Comparison of ENCODE assay signal across 9 cellular contexts in genomic region chr17:16383772-16384171, GRCh38. TPM values are rescaled to one million over a fixed set of nuclear protein-coding genes. Genes with fewer than 3 reads are reported as not detected.
A peak's percentile ranks its signal among the peaks of the same experiment; 100 is the strongest.
DNase-seq lines count a peak whose midpoint lies in the region; ATAC-seq, FAIRE-seq and TF ChIP-seq lines count a peak whose summit lies in the region.
"Not testable (repeated sequence)": the region's sequence is repeated elsewhere in the genome, so short reads cannot be mapped to it uniquely, and the experiment has no call there.
"Had no signal": no experiment of that assay in that cellular context is flagged by ENCODE, and none has a peak within 500 bp of the region (broad histone marks: within the 10 kb centered on the region; RNA-seq: fewer than 3 reads in every experiment).

No MANE protein-coding gene starts in this region.

- not testable (repeated sequence) for H3K27me3 Mint-ChIP-seq in activated T-cell treated with anti-CD3 and anti-CD28 coated beads, Interleukin-2, amount 50 U/mL, for 72 hours (ENCODE audit: low read depth); MCF 10A (ENCODE audit: insufficient read depth, unreplicated experiment); nephron (ENCODE audit: low read depth)
- H3K27me3 Mint-ChIP-seq in immature natural killer cell (ENCODE audit: low read depth in 3 of 3): peaks cover 16 to 29% (median 17%) of the 10 kb centered on the region in 3 donors

- WGBS in A549 (ENCODE audit: missing lambda C conversion rate): 90% methylated on average over 5 of the region's 5 CpGs
- WGBS in SK-N-SH (ENCODE audit: low lambda C conversion rate): 100% methylated on average over 5 of the region's 5 CpGs
- 76 to 90% (median 85%) methylated on average over 5 of the region's 5 CpGs for WGBS in spleen, 5 donors

- peaks cover 60% of the 10 kb centered on the region for H3K4me1 Mint-ChIP-seq in activated T-cell treated with anti-CD3 and anti-CD28 coated beads, Interleukin-2, amount 50 U/mL, for 72 hours (ENCODE audit: low read depth)
- peaks cover 27% of the 10 kb centered on the region for H3K4me1 Mint-ChIP-seq in MCF 10A (ENCODE audit: insufficient read depth, unreplicated experiment)
- H3K4me1 Mint-ChIP-seq in immature natural killer cell: peaks cover 54 to 61% of the 10 kb centered on the region in 2 donors
- peaks cover 50% of the 10 kb centered on the region for H3K4me1 Mint-ChIP-seq in nephron

- H3K27me3 ChIP-seq in HCT116 (ENCODE audit: insufficient read depth, low read length); SK-N-SH (ENCODE audit: insufficient read depth); spleen (replicated peaks in 1 of 7): not testable (repeated sequence)

- peak overlapping the region; percentile 38 to 98 for H3K4me3 Mint-ChIP-seq in activated T-cell treated with anti-CD3 and anti-CD28 coated beads, Interleukin-2, amount 50 U/mL, for 72 hours
- H3K4me3 Mint-ChIP-seq in MCF 10A (ENCODE audit: unreplicated experiment) (peak overlapping the region; percentile 21), immature natural killer cell (peak overlapping the region; percentile 48 to 96 (median 61)), nephron (peak overlapping the region; percentile 59 to 69 (median 64))

- peak; percentile 32; the same call in 1 of the 2 replicates for TF ChIP-seq POLR2A in A549 (IDR thresholded peaks at IDR 0.05; ENCODE audit: low read length)
- TF ChIP-seq POLR2A in HCT116 (IDR thresholded peaks at IDR 0.05; ENCODE audit: borderline replicate concordance, extremely low read depth, insufficient read depth, insufficient read length); spleen (IDR thresholded peaks at IDR 0.05): not testable (repeated sequence)

- TF ChIP-seq CTCF in A549 (IDR thresholded peaks at IDR 0.05); HCT116 (IDR thresholded peaks at IDR 0.05 in 2 of 3, conservative IDR thresholded peaks at IDR 0.05 in 1 of 3; ENCODE audit: borderline replicate concordance in 1 of 3, insufficient read depth in 1 of 3, low read depth in 2 of 3, low read length in 2 of 3); SK-N-SH (IDR thresholded peaks at IDR 0.05); MCF 10A (IDR thresholded peaks at IDR 0.05; ENCODE audit: unreplicated experiment); nephron (IDR thresholded peaks at IDR 0.05; ENCODE audit: unreplicated experiment in 3 of 3); spleen (IDR thresholded peaks at IDR 0.05 in 8 of 11, conservative IDR thresholded peaks at IDR 0.05 in 3 of 11): not testable (repeated sequence)

- TF ChIP-seq RAD21 in A549 (conservative IDR thresholded peaks at IDR 0.05 in 1 of 2, IDR thresholded peaks at IDR 0.05 in 1 of 2); HCT116 (IDR thresholded peaks at IDR 0.05; ENCODE audit: low read depth); SK-N-SH (IDR thresholded peaks at IDR 0.05; ENCODE audit: low read length): not testable (repeated sequence)

- H3K4me1 ChIP-seq in A549: peaks cover 37% of the 10 kb centered on the region
- H3K4me1 ChIP-seq in HCT116 (ENCODE audit: control insufficient read depth in 1 of 2, insufficient read depth in 2 of 2, low read length in 2 of 2): peaks cover 15 to 43% of the 10 kb centered on the region in 2 experiments; a peak in 3 of 4 replicates
- H3K4me1 ChIP-seq in SK-N-SH (ENCODE audit: control insufficient read depth in 1 of 2, insufficient read depth in 2 of 2, low read depth in 1 of 2, low read length in 1 of 2): peaks cover 0 to 15% of the 10 kb centered on the region in 2 experiments; a peak in 2 of 4 replicates
- peaks cover 19 to 78% (median 57%) of the 10 kb centered on the region in 6 donors for H3K4me1 ChIP-seq in spleen

- H3F3A ChIP-seq in SK-N-SH (replicated peaks; ENCODE audit: insufficient read depth): peaks cover 41% of the 10 kb centered on the region

- CTCF ChIA-PET in A549 (lab: Yijun Ruan, JAX) (interaction anchor here (1.5 to 3.2 kb wide), 7 partner anchors 11 to 138 kb away, joined by 4 to 28 read pairs (median 7); partner anchors contain the start of gene CENPV), HCT116 (lab: Charles Lee) (interaction anchor here (0.8 kb wide), 1 partner anchor 44 kb away, joined by 3 read pairs; no protein-coding TSS in a partner anchor), SK-N-SH (lab: Yijun Ruan, JAX) (interaction anchor here (0.6 to 1.1 kb wide), 3 partner anchors 33 to 138 kb away, joined by 3 to 4 read pairs (median 3); no protein-coding TSS in a partner anchor), MCF 10A (lab: Yijun Ruan, JAX) (interaction anchor here (1.1 to 3.8 kb wide), 4 partner anchors 20 to 138 kb away, joined by 3 to 18 read pairs (median 5); no protein-coding TSS in a partner anchor)

- not testable (repeated sequence) for H3K27ac ChIP-seq in A549; HCT116 (ENCODE audit: low read depth, low read length); SK-N-SH (ENCODE audit: low read depth in 2 of 2, low read length in 1 of 2)
- H3K27ac ChIP-seq in spleen: peak overlapping the region in 4 of 8 donors; percentile 4 to 89 (median 26)

- H3K27ac Mint-ChIP-seq in activated T-cell treated with anti-CD3 and anti-CD28 coated beads, Interleukin-2, amount 50 U/mL, for 72 hours: peak overlapping the region; percentile 43
- H3K27ac Mint-ChIP-seq in MCF 10A (ENCODE audit: low read depth, unreplicated experiment) (peak overlapping the region; percentile 16), immature natural killer cell (peak overlapping the region; percentile 74 to 99 (median 84)), nephron (peak overlapping the region; percentile 25 to 63 (median 53))

- not testable (repeated sequence) for TF ChIP-seq EP300 in A549 (IDR thresholded peaks at IDR 0.05); SK-N-SH (IDR thresholded peaks at IDR 0.05; ENCODE audit: borderline replicate concordance in 1 of 2, low read depth in 1 of 2, low read length in 1 of 2)

- H3K9me2 ChIP-seq in HCT116 (ENCODE audit: insufficient read depth); SK-N-SH: not testable (repeated sequence)

- not testable (repeated sequence) for ATAC-seq in A549; HCT116; activated T-cell treated with anti-CD3 and anti-CD28 coated beads, Interleukin-2, amount 50 U/mL, for 72 hours (replicated peaks in 1 of 2)

- not testable (repeated sequence) for FAIRE-seq in A549 (lab: Jason Lieb, UNC)

- not testable (repeated sequence) for H3K9me3 ChIP-seq in A549; HCT116 (ENCODE audit: control insufficient read depth in 1 of 2, insufficient read depth in 1 of 2, low read depth in 1 of 2, low read length in 2 of 2); SK-N-SH; spleen

- not testable (repeated sequence) for H3K4me3 ChIP-seq in A549; HCT116 (replicated peaks in 1 of 2; ENCODE audit: low read depth in 1 of 2, low read length in 2 of 2)
- H3K4me3 ChIP-seq in SK-N-SH (ENCODE audit: low read depth in 2 of 2, low read length in 1 of 2): 0 out of 4 replicates have a peak overlapping the region, but pooled peaks of 1 of the 2 experiments have one; percentile 99
- peak overlapping the region in 3 of 8 donors; percentile 4 to 79 (median 78) for H3K4me3 ChIP-seq in spleen

- H4K20me1 ChIP-seq in HCT116 (ENCODE audit: insufficient read depth): not testable (repeated sequence)
- H4K20me1 ChIP-seq in SK-N-SH (ENCODE audit: insufficient read depth): peaks cover 32% of the 10 kb centered on the region

- not testable (repeated sequence) for BruUV-seq in HCT116 (replicated peaks; lab: Mats Ljungman, UMichigan); MCF 10A (replicated peaks; lab: Mats Ljungman, UMichigan)

- H3K36me3 ChIP-seq in HCT116 (ENCODE audit: control insufficient read depth in 1 of 2, insufficient read depth in 2 of 2, low read length in 2 of 2): peaks cover 10 to 18% of the 10 kb centered on the region in 2 experiments; a peak in 2 of 4 replicates
- H3K36me3 ChIP-seq in SK-N-SH (replicated peaks in 1 of 2; ENCODE audit: control insufficient read depth in 1 of 2, insufficient read depth in 2 of 2, low read length in 1 of 2): peaks cover 10 to 28% of the 10 kb centered on the region in 2 experiments
- peaks cover 0 to 28% (median 15%) of the 10 kb centered on the region in 6 donors for H3K36me3 ChIP-seq in spleen

- H3K4me2 ChIP-seq in A549 (peak overlapping the region; percentile 93), SK-N-SH (peak overlapping the region; percentile 90)
- H3K4me2 ChIP-seq in HCT116 (ENCODE audit: low read length): not testable (repeated sequence)

- not testable (repeated sequence) for DNase-seq in A549 (ENCODE audit: low read depth in 1 of 2, low spot score in 1 of 2); HCT116 (ENCODE audit: low read depth, low spot score); SK-N-SH; MCF 10A (ENCODE audit: unreplicated experiment); immature natural killer cell
- peak in 1 of 2 donors; percentile 14 for DNase-seq in activated T-cell treated with anti-CD3 and anti-CD28 coated beads, Interleukin-2, amount 50 U/mL, for 72 hours
- peak; percentile 58 for DNase-seq in spleen

- H3K9me3 Mint-ChIP-seq in activated T-cell treated with anti-CD3 and anti-CD28 coated beads, Interleukin-2, amount 50 U/mL, for 72 hours; MCF 10A (ENCODE audit: unreplicated experiment); immature natural killer cell; nephron: not testable (repeated sequence)

- H3K79me2 ChIP-seq in HCT116 (ENCODE audit: insufficient read depth, low read length) (peaks cover 27% of the 10 kb centered on the region), SK-N-SH (ENCODE audit: insufficient read depth) (peaks cover 31% of the 10 kb centered on the region)

- not testable (repeated sequence) for H3K9ac ChIP-seq in HCT116 (ENCODE audit: low read length); SK-N-SH

- intact Hi-C loops in HCT116 (cut with micrococcal nuclease) (loop anchor here (5.0 kb wide), 1 partner anchor 426 kb away; no protein-coding TSS in a partner anchor), MCF 10A (cut with micrococcal nuclease) (loop anchor here (10.0 kb wide), 1 partner anchor 201 kb away; no protein-coding TSS in a partner anchor)
- intact Hi-C loops in spleen (cut with DNase I; ENCODE audit: low total_unique reads): not testable (repeated sequence)

- POLR2A ChIA-PET in A549 (lab: Yijun Ruan, JAX) (interaction anchor here (1.9 kb wide), 1 partner anchor 55 kb away, joined by 12 read pairs; no protein-coding TSS in a partner anchor), HCT116 (lab: Charles Lee) (interaction anchor here (3.7 kb wide), 1 partner anchor 55 kb away, joined by 38 read pairs; no protein-coding TSS in a partner anchor), SK-N-SH (lab: Yijun Ruan, JAX) (interaction anchor here (1.9 kb wide), 1 partner anchor 55 kb away, joined by 12 read pairs; no protein-coding TSS in a partner anchor), MCF 10A (lab: Yijun Ruan, JAX) (interaction anchor here (1.0 to 7.7 kb wide), 4 partner anchors 19 to 57 kb away, joined by 3 to 238 read pairs (median 24); no protein-coding TSS in a partner anchor)

- RAD21 ChIA-PET in HCT116 (lab: Charles Lee; ENCODE audit: low non-redundant PET in 1 of 2, low total read pairs in 2 of 2, uncharacterized antibody in 2 of 2, unreplicated experiment in 2 of 2): interaction anchor here in 1 of 2 experiments (0.6 kb wide), 1 partner anchor 1720 kb away, joined by 3 read pairs; no protein-coding TSS in a partner anchor

- H3K36me3 Mint-ChIP-seq in activated T-cell treated with anti-CD3 and anti-CD28 coated beads, Interleukin-2, amount 50 U/mL, for 72 hours (ENCODE audit: insufficient read depth in 2 of 2): peaks cover 18 to 23% of the 10 kb centered on the region in 2 donors
- H3K36me3 Mint-ChIP-seq in MCF 10A (ENCODE audit: insufficient read depth, unreplicated experiment): peaks cover 43% of the 10 kb centered on the region
- peaks cover 8 to 27% (median 11%) of the 10 kb centered on the region in 3 donors for H3K36me3 Mint-ChIP-seq in immature natural killer cell
- H3K36me3 Mint-ChIP-seq in nephron (ENCODE audit: low read depth): peaks cover 43% of the 10 kb centered on the region

- not testable (repeated sequence) for H2AFZ ChIP-seq in HCT116 (ENCODE audit: low read depth, low read length, poor library complexity, severe bottlenecking); SK-N-SH (ENCODE audit: low read depth)

RNA-seq across cellular contexts. Expression of gene UBB, which starts 2.9 kb away (rescaled TPM):
- polyA plus RNA-seq in A549 (2011; rRNA removed) (2,851 and 4,311 TPM in 2 replicates), A549 (2017; fragmentation: RNase III; extraction: RNeasy Plus Mini Kit Qiagen cat#74134 plus additional on column Dnase treatment) (2,383 to 2,467 TPM (median 2,404 TPM) in 3 replicates), SK-N-SH (2012; rRNA removed) (2,465 and 2,693 TPM in 2 replicates), immature natural killer cell (1,000 to 10,000 TPM; 3,354 to 4,873 (median 3,832) TPM), spleen (100 to 1,000 TPM; 697 to 951 (median 938) TPM)
- polyA plus RNA-seq in A549 (2012; cell fraction: cytosol; rRNA removed): 3,984 and 4,472 TPM in 2 replicates
- 2,091 and 2,511 TPM in 2 replicates for polyA plus RNA-seq in A549 (2012; cell fraction: nucleus; rRNA removed)
- polyA minus RNA-seq in A549 (2011; rRNA and poly(A)+ RNA removed): 2,750 and 3,886 TPM in 2 replicates
- total RNA-seq in HCT116 (2021; ENCODE audit: unreplicated experiment) (2,378 TPM), MCF 10A (2022) (626 and 729 TPM in 2 replicates), spleen (1,000 to 10,000 TPM in 5 of 7 donors, 100 to 1,000 TPM in 2; 822 to 1,795 (median 1,121) TPM)
- 2,949 and 2,985 TPM in 2 replicates for polyA plus RNA-seq in HCT116 (2012)
- polyA plus RNA-seq in SK-N-SH (2012; cell fraction: cytosol; rRNA removed): 2,233 and 2,530 TPM in 2 replicates
- polyA plus RNA-seq in SK-N-SH (2012; cell fraction: nucleus; rRNA removed): 1,335 and 1,473 TPM in 2 replicates
- 1,000 to 10,000 TPM in 1 of 2 donors, 100 to 1,000 TPM in 1; 726 to 1,037 TPM for total RNA-seq in activated T-cell treated with anti-CD3 and anti-CD28 coated beads, Interleukin-2, amount 50 U/mL, for 72 hours

RNA-seq across cellular contexts. Expression of gene CENPV, which starts 30.5 kb away (rescaled TPM):
- polyA plus RNA-seq in A549 (2011; rRNA removed) (191 and 202 TPM in 2 replicates), A549 (2017; fragmentation: RNase III; extraction: RNeasy Plus Mini Kit Qiagen cat#74134 plus additional on column Dnase treatment) (106 to 114 TPM (median 112 TPM) in 3 replicates), SK-N-SH (2012; rRNA removed) (92.3 and 97.7 TPM in 2 replicates), immature natural killer cell (10 to 100 TPM; 14.2 to 28.1 (median 23.1) TPM), spleen (10 to 100 TPM; 18.7 to 24.5 (median 19.5) TPM)
- polyA plus RNA-seq in A549 (2012; cell fraction: cytosol; rRNA removed): 205 and 246 TPM in 2 replicates
- polyA plus RNA-seq in A549 (2012; cell fraction: nucleus; rRNA removed): 138 and 220 TPM in 2 replicates
- 82.3 and 91.1 TPM in 2 replicates for polyA minus RNA-seq in A549 (2011; rRNA and poly(A)+ RNA removed)
- total RNA-seq in HCT116 (2021; ENCODE audit: unreplicated experiment) (84.7 TPM), MCF 10A (2022) (22.4 and 27.7 TPM in 2 replicates), spleen (10 to 100 TPM in 2 of 7 donors, 1 to 10 TPM in 5; 5.1 to 15.2 (median 9.5) TPM)
- polyA plus RNA-seq in HCT116 (2012): 61.0 and 68.9 TPM in 2 replicates
- 90.2 and 92.4 TPM in 2 replicates for polyA plus RNA-seq in SK-N-SH (2012; cell fraction: cytosol; rRNA removed)
- 130 and 200 TPM in 2 replicates for polyA plus RNA-seq in SK-N-SH (2012; cell fraction: nucleus; rRNA removed)
- total RNA-seq in activated T-cell treated with anti-CD3 and anti-CD28 coated beads, Interleukin-2, amount 50 U/mL, for 72 hours: 10 to 100 TPM; 48.5 to 54.9 TPM

RNA-seq across cellular contexts. Expression of gene TRPV2, which starts 31.6 kb away (rescaled TPM):
- 0.31 and 0.60 TPM in 2 replicates for polyA plus RNA-seq in A549 (2011; rRNA removed)
- polyA plus RNA-seq in A549 (2012; cell fraction: cytosol; rRNA removed): 0.87 and 1.1 TPM in 2 replicates
- 0.86 and 1.7 TPM in 2 replicates for polyA plus RNA-seq in A549 (2012; cell fraction: nucleus; rRNA removed)
- 0.35 to 0.62 TPM (median 0.61 TPM) in 3 replicates for polyA plus RNA-seq in A549 (2017; fragmentation: RNase III; extraction: RNeasy Plus Mini Kit Qiagen cat#74134 plus additional on column Dnase treatment)
- 0.37 and 0.73 TPM in 2 replicates for polyA minus RNA-seq in A549 (2011; rRNA and poly(A)+ RNA removed)
- 2.7 TPM for total RNA-seq in HCT116 (2021; ENCODE audit: unreplicated experiment)
- polyA plus RNA-seq in HCT116 (2012): 1.4 and 2.5 TPM in 2 replicates
- polyA plus RNA-seq in SK-N-SH (2012; rRNA removed): 10.5 and 11.0 TPM in 2 replicates
- 4.3 and 5.9 TPM in 2 replicates for polyA plus RNA-seq in SK-N-SH (2012; cell fraction: cytosol; rRNA removed)
- polyA plus RNA-seq in SK-N-SH (2012; cell fraction: nucleus; rRNA removed): 10.6 and 16.4 TPM in 2 replicates
- 10 to 100 TPM; 46.0 to 47.3 TPM for total RNA-seq in activated T-cell treated with anti-CD3 and anti-CD28 coated beads, Interleukin-2, amount 50 U/mL, for 72 hours
- total RNA-seq in MCF 10A (2022): not detected in 2 replicates
- polyA plus RNA-seq in immature natural killer cell: 100 to 1,000 TPM; 151 to 206 (median 202) TPM
- 10 to 100 TPM; 44.8 to 85.7 (median 50.2) TPM for total RNA-seq in spleen
- 10 to 100 TPM; 37.0 to 61.3 (median 55.0) TPM for polyA plus RNA-seq in spleen
- total RNA-seq: A172 had no signal

Comparison
In these comparisons a context has a peak if more than half of its experiments do, and no peak if none do; other contexts are left out.
1. H3K27ac Mint-ChIP-seq: peak in every context shown above with its lines; median percentile 84 in immature natural killer cell; 53 in nephron; 43 in activated T-cell treated with anti-CD3 and anti-CD28 coated beads, Interleukin-2, amount 50 U/mL, for 72 hours; 16 in MCF 10A.
2. RNA of gene TRPV2, which starts 31.6 kb away (total RNA-seq): 44.8 to 85.7 TPM in spleen and 46.0 to 47.3 TPM in activated T-cell treated with anti-CD3 and anti-CD28 coated beads, Interleukin-2, amount 50 U/mL, for 72 hours; 2.7 TPM in HCT116 (single experiment) and not detected in MCF 10A; every median in the first group is over 10 times any median in the second.
3. Peak in every context shown above with its lines, with median percentiles within 50 percentile points of each other: H3K4me3 Mint-ChIP-seq.